Comparison of ENCODE assay signal across 21 cellular contexts in genomic region chr4:181752516-181752915, GRCh38.
"Had no signal": no experiment of that assay in that cellular context is flagged by ENCODE, and none has a peak within 500 bp of the region (broad histone marks: within the 10 kb centered on the region; RNA-seq: fewer than 3 reads in every experiment).

No MANE protein-coding gene starts in this region.

- H3K36me3 ChIP-seq: esophagus muscularis mucosa, lower lobe of right lung, neural progenitor cell, pancreas, sigmoid colon, stomach, thoracic aorta, upper lobe of right lung had no signal

- H3K4me1 Mint-ChIP-seq: naive B cell, T-cell had no signal

- H3K9ac ChIP-seq: neural progenitor cell had no signal

- H3K9me3 ChIP-seq: esophagus muscularis mucosa, lower lobe of right lung, pancreas, sigmoid colon, stomach, thoracic aorta, upper lobe of right lung had no signal

- H3K27me3 Mint-ChIP-seq: naive B cell, T-cell had no signal

- H3K4me2 ChIP-seq: neural progenitor cell had no signal

- H3K27ac ChIP-seq: coronary artery, esophagus muscularis mucosa, foreskin keratinocyte, lower lobe of right lung, neural progenitor cell, pancreas, sigmoid colon, stomach, thoracic aorta, upper lobe of right lung had no signal

- H3K9me3 Mint-ChIP-seq: neural progenitor cell, T-cell had no signal

- FAIRE-seq: pancreas had no signal

- H3K4me3 ChIP-seq: coronary artery, esophagus muscularis mucosa, lower lobe of right lung, neural progenitor cell, pancreas, sigmoid colon, stomach, thoracic aorta, upper lobe of right lung had no signal

- H3K27me3 ChIP-seq: esophagus muscularis mucosa, neural progenitor cell, pancreas, sigmoid colon, stomach, upper lobe of right lung had no signal

- H2AFZ ChIP-seq: neural progenitor cell had no signal

- H3K27ac Mint-ChIP-seq: naive B cell, neural progenitor cell, T-cell had no signal

- DNase-seq: activated CD4-positive, CD25-positive, alpha-beta regulatory T cell treated with anti-CD3 and anti-CD28 coated beads, Interleukin-2, amount 50 U/mL, for 72 hours; activated naive CD4-positive, alpha-beta T cell treated with Interleukin-2 at 50 U/mL for 16 hours; activated T-cell treated with anti-CD3 and anti-CD28 coated beads for 4 hours; aorta; foreskin keratinocyte; left cardiac atrium; lower lobe of right lung; midbrain; naive B cell; pancreas; sigmoid colon; stimulated activated CD4-positive, alpha-beta T cell treated with anti-CD3 and anti-CD28 coated beads, Interleukin-12 subunit alpha, Interleukin-12 subunit beta, amount 100 ng/mL, for 4 hours; stimulated activated CD4-positive, alpha-beta T cell treated with anti-CD3 and anti-CD28 coated beads, Interleukin-2, amount 100 ng/mL, for 24 hours; stomach; T-cell; T-helper 9 cell; upper lobe of right lung had no signal

- H3K4me3 Mint-ChIP-seq: naive B cell, neural progenitor cell, T-cell had no signal

- H3K36me3 Mint-ChIP-seq: naive B cell, neural progenitor cell, T-cell had no signal

- H3K4me1 ChIP-seq: esophagus muscularis mucosa, lower lobe of right lung, pancreas, sigmoid colon, stomach, upper lobe of right lung had no signal

- ATAC-seq: foreskin keratinocyte, left cardiac atrium, lower lobe of right lung, pancreas, T-cell, upper lobe of right lung had no signal
